ENCODE assay signal across 8 cellular contexts in genomic region chr1:165114022-165114888, GRCh38.
DNase-seq lines count a peak whose midpoint lies in the region; ATAC-seq lines count a peak whose summit lies in the region.

No MANE protein-coding gene starts in this region.

- H3K27ac Mint-ChIP-seq in stimulated activated naive CD8-positive, alpha-beta T cell treated with anti-CD3 and anti-CD28 coated beads, Interleukin-15, amount 100 ng/mL, for 72 hours = no peak overlapping the region

- no peak for ATAC-seq in stimulated activated naive CD8-positive, alpha-beta T cell treated with anti-CD3 and anti-CD28 coated beads, Interleukin-15, Interleukin-2, amounts not matched to agents 100 U/mL and 50 U/mL, for 24 hours
- ATAC-seq in stimulated activated naive CD8-positive, alpha-beta T cell treated with anti-CD3 and anti-CD28 coated beads, Interleukin-15, amount 100 ng/mL, for 72 hours = no peak
- ATAC-seq in HG02852 (IDR thresholded peaks at IDR 0.05; ENCODE audit: unreplicated experiment) = no peak
- no peak for ATAC-seq in HG03280 (IDR thresholded peaks at IDR 0.05; ENCODE audit: unreplicated experiment)

- H3K27me3 Mint-ChIP-seq in stimulated activated naive CD8-positive, alpha-beta T cell treated with anti-CD3 and anti-CD28 coated beads, Interleukin-15, amount 100 ng/mL, for 72 hours = peaks cover 29% of the 10 kb centered on the region

- H3K9me3 Mint-ChIP-seq in stimulated activated naive CD8-positive, alpha-beta T cell treated with anti-CD3 and anti-CD28 coated beads, Interleukin-15, amount 100 ng/mL, for 72 hours = no peaks in the 10 kb centered on the region

- DNase-seq in stimulated activated naive CD8-positive, alpha-beta T cell treated with anti-CD3 and anti-CD28 coated beads, Interleukin-15, Interleukin-2, amounts not matched to agents 100 U/mL and 50 U/mL, for 24 hours = peak; percentile 10
- no peak for DNase-seq in stimulated activated naive CD8-positive, alpha-beta T cell treated with anti-CD3 and anti-CD28 coated beads, Interleukin-15, amount 100 ng/mL, for 72 hours
- DNase-seq in NCI-H128 (lab: John Stamatoyannopoulos, UW; ENCODE audit: unreplicated experiment) (peak; percentile 70), SKM-1 (lab: John Stamatoyannopoulos, UW; ENCODE audit: unreplicated experiment) (peak; percentile 4), fibroblast of the conjunctiva (ENCODE audit: low read depth) (peak; percentile 21), putamen (ENCODE audit: low spot score) (peak; percentile 38)

- H3K4me3 Mint-ChIP-seq in stimulated activated naive CD8-positive, alpha-beta T cell treated with anti-CD3 and anti-CD28 coated beads, Interleukin-15, amount 100 ng/mL, for 72 hours = no peak overlapping the region

- H3K4me1 Mint-ChIP-seq in stimulated activated naive CD8-positive, alpha-beta T cell treated with anti-CD3 and anti-CD28 coated beads, Interleukin-15, amount 100 ng/mL, for 72 hours = no peaks in the 10 kb centered on the region

Comparison
In these comparisons a context has a peak if more than half of its experiments do, and no peak if none do; other contexts are left out.
1. DNase-seq: peak in stimulated activated naive CD8-positive, alpha-beta T cell treated with anti-CD3 and anti-CD28 coated beads, Interleukin-15, Interleukin-2, amounts not matched to agents 100 U/mL and 50 U/mL, for 24 hours (single experiment), NCI-H128 (single experiment), SKM-1 (single experiment), fibroblast of the conjunctiva (single experiment) and putamen (single experiment); none in stimulated activated naive CD8-positive, alpha-beta T cell treated with anti-CD3 and anti-CD28 coated beads, Interleukin-15, amount 100 ng/mL, for 72 hours (0 of 2).